Comparison of ENCODE assay signal across 1 cellular context in genomic region chr14:96130854-96131253, GRCh38.
TF ChIP-seq lines count a peak whose summit lies in the region.

No MANE protein-coding gene starts in this region.

TF ChIP-seq in A549, 52 proteins besides CTCF, POLR2A, EP300 and RAD21 (continued from another document):
- TF ChIP-seq ELK1 (IDR thresholded peaks at IDR 0.05; ENCODE audit: low read depth, low read length) (no peak), FOSL2 (IDR thresholded peaks at IDR 0.05) (no peak), FOSL2 (CRISPR knock-in tag; IDR thresholded peaks at IDR 0.05) (no peak), HES2 (IDR thresholded peaks at IDR 0.05) (no peak), GATA3 (IDR thresholded peaks at IDR 0.05; ENCODE audit: borderline replicate concordance) (no peak), SMC3 (IDR thresholded peaks at IDR 0.05) (no peak), MAZ (IDR thresholded peaks at IDR 0.05; ENCODE audit: borderline replicate concordance, low read depth, low read length) (no peak), NR3C1 (IDR thresholded peaks at IDR 0.05) (no peak), JUNB (IDR thresholded peaks at IDR 0.05) (no peak), KDM1A (IDR thresholded peaks at IDR 0.05; ENCODE audit: low read depth) (no peak), POLR2AphosphoS2 (conservative IDR thresholded peaks at IDR 0.05; ENCODE audit: low read length) (no peak), TP53 (CRISPR knock-in tag; IDR thresholded peaks at IDR 0.05) (no peak), RCOR1 (IDR thresholded peaks at IDR 0.05; ENCODE audit: low read depth, low read length) (no peak), HOXB13 (CRISPR knock-in tag; IDR thresholded peaks at IDR 0.05; ENCODE audit: low read depth) (no peak), EHMT2 (IDR thresholded peaks at IDR 0.05; ENCODE audit: low read depth) (no peak), ESRRA (IDR thresholded peaks at IDR 0.05; ENCODE audit: borderline replicate concordance, low read length) (no peak), HOXA7 (CRISPR knock-in tag; IDR thresholded peaks at IDR 0.05) (no peak), HEYL (CRISPR knock-in tag; IDR thresholded peaks at IDR 0.05) (no peak), PHF8 (IDR thresholded peaks at IDR 0.05; ENCODE audit: borderline replicate concordance, low read depth) (no peak)
